31 cellular contexts compared by ENCODE assay signal in genomic region chr21:28568692-28569091, GRCh38.
"Had no signal": no experiment of that assay in that cellular context is flagged by ENCODE, and none has a peak within 500 bp of the region (broad histone marks: within the 10 kb centered on the region; RNA-seq: fewer than 3 reads in every experiment).

No MANE protein-coding gene starts in this region.

- H3K4me1 ChIP-seq: body of pancreas, esophagus squamous epithelium, gastroesophageal sphincter, heart right ventricle had no signal

- DNase-seq: activated B cell treated with CpG ODN at 0.5 μM for 24 hours; activated CD4-positive, alpha-beta T cell treated with anti-CD3 and anti-CD28 coated beads for 48 hours; activated CD4-positive, alpha-beta T cell treated with anti-CD3 and anti-CD28 coated beads, Interleukin-2, amount 50 U/mL, for 1 hour; activated CD4-positive, alpha-beta T cell treated with anti-CD3 and anti-CD28 coated beads, Interleukin-2, amount 50 U/mL, for 48 hours; activated CD8-positive, alpha-beta memory T cell treated with anti-CD3 and anti-CD28 coated beads for 24 hours; activated CD8-positive, alpha-beta T cell treated with anti-CD3 and anti-CD28 coated beads for 36 hours; activated effector memory CD4-positive, alpha-beta T cell treated with Interleukin-2 at 50 U/mL for 16 hours; activated gamma-delta T cell treated with Interleukin-2 at 50 U/mL for 16 hours; activated naive CD4-positive, alpha-beta T cell treated with anti-CD3 and anti-CD28 coated beads, Interleukin-2, amount 50 U/mL, for 16 hours; activated naive CD4-positive, alpha-beta T cell treated with Interleukin-2 at 50 U/mL for 16 hours; activated T-cell treated with anti-CD3 and anti-CD28 coated beads, Interleukin-2, amount 50 U/mL, for 4 hours; amniotic stem cell; anterior cingulate cortex; body of pancreas; cortex of kidney; dermis blood vessel endothelial cell; effector CD4-positive, alpha-beta T cell; esophagus squamous epithelium; foreskin melanocyte; heart right ventricle; T-helper 17 cell; T1000; WERI-Rb-1 had no signal

- H3K4me3 Mint-ChIP-seq: activated B cell treated with CpG ODN at 0.5 μM for 24 hours; activated CD8-positive, alpha-beta T cell treated with anti-CD3 and anti-CD28 coated beads for 36 hours; activated naive CD8-positive, alpha-beta T cell; activated T-cell treated with anti-CD3 and anti-CD28 coated beads, Interleukin-2, amount 50 U/mL, for 4 hours; activated T-helper 17 cell treated with anti-CD3 and anti-CD28 coated beads, Interleukin-2, amount 50 U/mL, for 72 hours; T-helper 17 cell; T-helper 2 cell treated with Interferon-gamma antibody and Interleukin-4, amounts not matched to agents 5 μg/mL and 100 μg/mL, for 36 hours had no signal

- H3K27ac ChIP-seq: body of pancreas, epithelial cell of prostate, esophagus squamous epithelium, gastroesophageal sphincter, heart right ventricle, WERI-Rb-1 had no signal

- ATAC-seq: activated CD4-positive, CD25-positive, alpha-beta regulatory T cell treated with anti-CD3 and anti-CD28 coated beads, Interleukin-2, amount 50 U/mL, for 24 hours; activated CD8-positive, alpha-beta T cell treated with anti-CD3 and anti-CD28 coated beads for 36 hours; activated T-cell treated with anti-CD3 and anti-CD28 coated beads, Interleukin-2, amount 50 U/mL, for 4 hours; activated T-helper 17 cell treated with anti-CD3 and anti-CD28 coated beads, Interleukin-2, amount 50 U/mL, for 72 hours; body of pancreas; gastroesophageal sphincter; heart right ventricle; T-helper 17 cell had no signal

- FAIRE-seq: colon, endothelial cell of umbilical vein had no signal

- H3K4me3 ChIP-seq: body of pancreas, esophagus squamous epithelium, gastroesophageal sphincter, heart right ventricle had no signal

- H3K36me3 ChIP-seq: esophagus squamous epithelium, gastroesophageal sphincter, heart right ventricle, WERI-Rb-1 had no signal

- H3K9me3 ChIP-seq: body of pancreas, gastroesophageal sphincter had no signal

- H3K27ac Mint-ChIP-seq: activated B cell treated with CpG ODN at 0.5 μM for 24 hours; activated CD8-positive, alpha-beta T cell treated with anti-CD3 and anti-CD28 coated beads for 36 hours; activated naive CD8-positive, alpha-beta T cell; activated T-helper 17 cell treated with anti-CD3 and anti-CD28 coated beads, Interleukin-2, amount 50 U/mL, for 72 hours; T-helper 17 cell; T-helper 2 cell treated with Interferon-gamma antibody and Interleukin-4, amounts not matched to agents 5 μg/mL and 100 μg/mL, for 36 hours had no signal

- H3K4me1 Mint-ChIP-seq: activated B cell treated with CpG ODN at 0.5 μM for 24 hours; activated T-helper 17 cell treated with anti-CD3 and anti-CD28 coated beads, Interleukin-2, amount 50 U/mL, for 72 hours had no signal

- H3K27me3 ChIP-seq: body of pancreas, esophagus squamous epithelium, gastroesophageal sphincter, heart right ventricle had no signal

- H3K27me3 Mint-ChIP-seq: activated B cell treated with CpG ODN at 0.5 μM for 24 hours; activated CD8-positive, alpha-beta T cell treated with anti-CD3 and anti-CD28 coated beads for 36 hours; activated naive CD8-positive, alpha-beta T cell; activated T-helper 17 cell treated with anti-CD3 and anti-CD28 coated beads, Interleukin-2, amount 50 U/mL, for 72 hours; T-helper 17 cell had no signal
